ENCODE assay signal across 13 cellular contexts in genomic region chr11:66143264-66143566, GRCh38.
"Had no signal": no experiment of that assay in that cellular context is flagged by ENCODE, and none has a peak within 500 bp of the region (broad histone marks: within the 10 kb centered on the region; RNA-seq: fewer than 3 reads in every experiment).

No MANE protein-coding gene starts in this region.

- H3K9me3 Mint-ChIP-seq: activated CD8-positive, alpha-beta T cell treated with anti-CD3 and anti-CD28 coated beads for 36 hours had no signal

- H3K4me1 Mint-ChIP-seq: neural crest cell had no signal

- H3K9me3 ChIP-seq: heart left ventricle, left lung, transverse colon had no signal

- ATAC-seq: activated CD8-positive, alpha-beta T cell treated with anti-CD3 and anti-CD28 coated beads for 36 hours; heart left ventricle; left lung had no signal

- H3K27me3 ChIP-seq: heart left ventricle, left lung, transverse colon had no signal

- H3K27me3 Mint-ChIP-seq: activated CD8-positive, alpha-beta T cell treated with anti-CD3 and anti-CD28 coated beads for 36 hours had no signal

- DNase-seq: activated CD8-positive, alpha-beta memory T cell treated with anti-CD3 and anti-CD28 coated beads, Interleukin-2, amount 50 U/mL, for 4 hours; activated CD8-positive, alpha-beta T cell treated with anti-CD3 and anti-CD28 coated beads for 36 hours; activated naive CD4-positive, alpha-beta T cell treated with Interleukin-2 at 50 U/mL for 16 hours; central memory CD4-positive, alpha-beta T cell; effector CD4-positive, alpha-beta T cell; foreskin melanocyte; heart left ventricle; islet precursor cell; left lung; transverse colon had no signal

- H3K27ac Mint-ChIP-seq: activated CD8-positive, alpha-beta T cell treated with anti-CD3 and anti-CD28 coated beads for 36 hours; activated T-helper 1 cell treated with anti-CD3 and anti-CD28 coated beads, Interleukin-12 subunit alpha, Interleukin-12 subunit beta, Interleukin-2, Interleukin-4 antibody, amounts not matched to agents 30 ng/mL and 10 ng/mL and 1 ng/mL, durations not matched to agents 14 hours and 24 hours and 36 hours had no signal

- H3K36me3 ChIP-seq: heart left ventricle, left lung, transverse colon had no signal

- H3K4me1 ChIP-seq: transverse colon had no signal

- H3K27ac ChIP-seq: coronary artery, heart left ventricle, left lung, transverse colon had no signal

- H3K4me3 ChIP-seq: coronary artery, heart left ventricle, left lung, transverse colon had no signal

- H3K4me3 Mint-ChIP-seq: activated CD8-positive, alpha-beta T cell treated with anti-CD3 and anti-CD28 coated beads for 36 hours; activated T-helper 1 cell treated with anti-CD3 and anti-CD28 coated beads, Interleukin-12 subunit alpha, Interleukin-12 subunit beta, Interleukin-2, Interleukin-4 antibody, amounts not matched to agents 30 ng/mL and 10 ng/mL and 1 ng/mL, durations not matched to agents 14 hours and 24 hours and 36 hours; neural crest cell had no signal
